15 cellular contexts compared by ENCODE assay signal in the genomic region with DNA sequence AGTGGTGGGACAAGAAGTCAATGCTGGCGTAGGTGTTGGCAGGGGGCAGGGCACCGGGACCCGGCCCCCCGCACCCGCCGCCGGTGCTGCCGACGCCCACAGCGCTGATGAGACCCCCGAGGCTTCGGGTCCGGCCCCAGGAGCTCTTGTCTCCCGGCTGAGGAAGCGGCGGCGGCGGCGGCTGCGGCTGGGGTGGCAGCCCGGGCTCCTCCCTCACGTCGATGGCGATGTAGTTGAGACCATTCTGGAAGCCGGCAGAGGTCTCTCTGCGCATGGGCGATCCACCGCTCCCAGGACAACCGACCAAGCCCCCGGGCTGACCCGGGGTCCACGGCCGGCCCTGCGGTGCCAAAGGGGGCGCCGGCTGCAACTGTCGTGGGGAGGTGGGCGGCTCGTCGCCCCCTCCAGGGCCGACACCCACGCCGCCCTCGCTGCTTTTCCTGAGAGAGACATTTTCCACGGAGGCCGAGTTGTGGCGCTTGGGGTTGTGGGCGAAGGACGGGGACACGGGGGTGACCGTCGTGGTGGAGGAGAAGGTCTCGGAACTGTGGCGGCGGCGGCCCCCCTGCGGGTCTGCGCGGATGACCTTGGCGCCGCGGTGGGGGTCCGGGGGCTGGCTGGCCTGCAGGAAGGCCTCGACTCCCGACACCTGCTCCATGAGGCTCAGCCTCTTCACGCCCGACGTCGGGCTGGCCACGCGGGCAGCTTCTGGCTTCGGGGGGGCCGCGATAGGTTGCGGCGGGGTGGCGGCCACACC. TPM values are rescaled to one million over a fixed set of nuclear protein-coding genes. Genes with fewer than 3 reads are reported as not detected.
DNase-seq lines count a peak whose midpoint lies in the region; ATAC-seq, FAIRE-seq and TF ChIP-seq lines count a peak whose summit lies in the region.
"Had no signal": no experiment of that assay in that cellular context is flagged by ENCODE, and none has a peak within 500 bp of the region (broad histone marks: within the 10 kb centered on the region; RNA-seq: fewer than 3 reads in every experiment).

No MANE protein-coding gene starts in this region.

- no peak overlapping the region for H2BK20ac ChIP-seq in H1 (ENCODE audit: low read length)

- H3K27ac ChIP-seq in H1 (ENCODE audit: low read depth, low read length) (no peak overlapping the region), neuronal stem cell (replicated peaks; ENCODE audit: low read length) (no peak overlapping the region)
- H3K27ac ChIP-seq: left lung had no signal

- TF ChIP-seq RAD21 in H1 (IDR thresholded peaks at IDR 0.05 in 1 of 2, conservative IDR thresholded peaks at IDR 0.05 in 1 of 2; ENCODE audit: low read depth in 2 of 2, low read length in 2 of 2): no peak

- no peak for TF ChIP-seq CTCF in H1 (IDR thresholded peaks at IDR 0.05; ENCODE audit: control extremely low read depth in 1 of 3, insufficient read depth in 1 of 3, low read depth in 1 of 3, low read length in 3 of 3)

- H3K4me2 ChIP-seq in H1 (ENCODE audit: insufficient read depth in 1 of 2, low read depth in 2 of 2, low read length in 2 of 2) (peak overlapping the region; percentile 55 to 70; a peak in 1 of 4 replicates), neuronal stem cell (ENCODE audit: insufficient read depth, low read length, poor library complexity, severe bottlenecking) (peak overlapping the region; percentile 40)

- no peak overlapping the region for H2BK120ac ChIP-seq in H1 (replicated peaks; ENCODE audit: low read depth, low read length)
- no peak overlapping the region for H2BK120ac ChIP-seq in neuronal stem cell (ENCODE audit: low read depth, low read length)

- H3K56ac ChIP-seq in H1 (replicated peaks; ENCODE audit: insufficient read length, low read depth, low read length): no peak overlapping the region

- H3K9me3 ChIP-seq in H1 (ENCODE audit: insufficient read depth in 2 of 2, low read depth in 1 of 2, low read length in 1 of 2): no peaks in the 10 kb centered on the region
- H3K9me3 ChIP-seq in neuronal stem cell (replicated peaks in 1 of 2; ENCODE audit: control insufficient read depth in 2 of 2, insufficient read depth in 1 of 2, low read depth in 1 of 2, low read length in 2 of 2): peaks cover 0 to 5% of the 10 kb centered on the region in 2 donors
- H3K9me3 ChIP-seq: left lung had no signal

- peaks cover 10 to 20% of the 10 kb centered on the region in 2 experiments for H4K20me1 ChIP-seq in H1 (replicated peaks in 1 of 2; ENCODE audit: control insufficient read depth in 1 of 2, insufficient read depth in 2 of 2, low read length in 2 of 2)

- H4K5ac ChIP-seq in H1 (ENCODE audit: insufficient read length, low read depth, low read length): no peak overlapping the region

- CTCF ChIA-PET in H1 (lab: Charles Lee; ENCODE audit: partially characterized antibody): interaction anchor here (1.0 to 2.0 kb wide), 7 partner anchors 13 to 447 kb away, joined by 3 to 7 read pairs (median 3); no protein-coding TSS in a partner anchor

- H3K79me2 ChIP-seq in H1 (ENCODE audit: control insufficient read depth in 1 of 2, insufficient read depth in 2 of 2, low read length in 2 of 2): peaks cover 15 to 54% of the 10 kb centered on the region in 2 experiments

- H2BK12ac ChIP-seq in H1 (ENCODE audit: low read depth, low read length): no peak overlapping the region
- no peak overlapping the region for H2BK12ac ChIP-seq in neuronal stem cell (ENCODE audit: low read length)

- H2AFZ ChIP-seq in H1 (ENCODE audit: low read length) (no peak overlapping the region), neuronal stem cell (ENCODE audit: low read length) (no peak overlapping the region)

- DNase-seq in 8988T: peak; percentile 17
- peak; percentile 49 for DNase-seq in NCI-H526 treated with DMSO at 0.1 percent for 48 hours (lab: John Stamatoyannopoulos, UW)
- DNase-seq in H1 (ENCODE audit: low read depth in 1 of 2, low spot score in 2 of 2): no peak
- DNase-seq in neuronal stem cell (ENCODE audit: low spot score): no peak
- no peak for DNase-seq in NCI-H187 (lab: John Stamatoyannopoulos, UW)
- DNase-seq in DMS153 (lab: John Stamatoyannopoulos, UW): no peak
- DNase-seq in activated CD4-positive, alpha-beta T cell treated with anti-CD3 and anti-CD28 coated beads for 48 hours: no peak
- DNase-seq: activated effector memory CD4-positive, alpha-beta T cell treated with Interleukin-2 at 50 U/mL for 16 hours; CD4-positive, CD25-positive, alpha-beta regulatory T cell; MV-4-11 had no signal

- H3K18ac ChIP-seq in H1 (ENCODE audit: extremely low read depth, low read length) (no peak overlapping the region), neuronal stem cell (ENCODE audit: low read length) (peak overlapping the region; percentile 57)

- no peaks in the 10 kb centered on the region; a peak in 2 of 7 replicates for H3K27me3 ChIP-seq in H1 (replicated peaks in 1 of 4; ENCODE audit: control insufficient read depth in 3 of 4, extremely low read depth in 1 of 4, insufficient read depth in 3 of 4, low read length in 3 of 4)
- no peaks in the 10 kb centered on the region for H3K27me3 ChIP-seq in neuronal stem cell (ENCODE audit: control insufficient read depth in 3 of 3, insufficient read depth in 3 of 3, low read depth in 1 of 3, low read length in 3 of 3)

- no peak for FAIRE-seq in H1 (lab: Jason Lieb, UNC)
- FAIRE-seq: endometrium, GM12878 had no signal

- no peak for TF ChIP-seq EP300 in H1 (IDR thresholded peaks at IDR 0.05; ENCODE audit: borderline replicate concordance in 1 of 2, low read depth in 2 of 2, low read length in 2 of 2)

- POLR2A ChIA-PET in H1 (lab: Charles Lee; ENCODE audit: partially characterized antibody): interaction anchor here (1.6 kb wide), 1 partner anchor 19 kb away, joined by 5 read pairs; no protein-coding TSS in a partner anchor

- H3K14ac ChIP-seq in H1 (ENCODE audit: insufficient read length) (no peak overlapping the region), neuronal stem cell (ENCODE audit: low read length) (peak overlapping the region; percentile 82)

- peaks cover 16% of the 10 kb centered on the region for H3K23me2 ChIP-seq in H1 (ENCODE audit: low read depth, low read length)

- no peak for ATAC-seq in HG02678 (IDR thresholded peaks at IDR 0.05; ENCODE audit: unreplicated experiment)
- ATAC-seq: GM12878; left lung; stimulated activated memory B cell treated with anti-CD40 and anti-IgM and Interleukin-4, amounts not matched to agents 10 μg/mL and 1 μg/mL and 100 μg/mL, for 72 hours had no signal

- H3K23ac ChIP-seq in H1 (ENCODE audit: insufficient read length): no peak overlapping the region
- peak overlapping the region; percentile 20 for H3K23ac ChIP-seq in neuronal stem cell (ENCODE audit: low read depth, low read length, poor library complexity)

- peaks cover 7% of the 10 kb centered on the region for H3K79me1 ChIP-seq in H1 (ENCODE audit: low read depth, low read length)
- peaks cover 37% of the 10 kb centered on the region for H3K79me1 ChIP-seq in neuronal stem cell (ENCODE audit: low read depth, low read length)

- no peak for TF ChIP-seq POLR2A in H1 (IDR thresholded peaks at IDR 0.05; ENCODE audit: control extremely low read depth in 1 of 2, low read depth in 2 of 2, low read length in 2 of 2)

- H2BK15ac ChIP-seq in H1 (ENCODE audit: low read length) (no peak overlapping the region), neuronal stem cell (ENCODE audit: low read length) (no peak overlapping the region)

- WGBS in H1 (ENCODE audit: extremely low coverage in 1 of 2, insufficient coverage in 1 of 2, insufficient read length in 1 of 2, insufficient replicate concordance in 2 of 2, low coverage in 1 of 2, low lambda C conversion rate in 2 of 2, missing lambda C conversion rate in 1 of 2), 2 experiments: 87% methylated on average over 40 of the region's 77 CpGs; no CpG with 5 or more reads in 1 of the 2 experiments
- WGBS in neuronal stem cell (ENCODE audit: extremely low coverage in 2 of 2, insufficient read length in 2 of 2, insufficient replicate concordance in 1 of 2), 2 donors: no CpG with 5 or more reads among the region's 77 CpGs

- H3K4ac ChIP-seq in H1 (replicated peaks; ENCODE audit: insufficient read length, low read depth, low read length) (no peak overlapping the region), neuronal stem cell (ENCODE audit: low read length) (no peak overlapping the region)

- H2BK5ac ChIP-seq in H1 (ENCODE audit: low read depth, low read length) (no peak overlapping the region), neuronal stem cell (ENCODE audit: low read length) (peak overlapping the region; percentile 39)

- no peak overlapping the region for H3K4me3 ChIP-seq in H1 (ENCODE audit: extremely low read depth in 1 of 4, insufficient read depth in 2 of 4, low read depth in 3 of 4, low read length in 4 of 4)
- peak overlapping the region in 1 of 2 donors; percentile 75 for H3K4me3 ChIP-seq in neuronal stem cell (ENCODE audit: low read length in 2 of 2)
- H3K4me3 ChIP-seq: GM12878 had no signal

- H4K8ac ChIP-seq in H1 (ENCODE audit: extremely low read depth, insufficient read depth, low read length): no peak overlapping the region
- H4K8ac ChIP-seq in neuronal stem cell (ENCODE audit: low read depth, low read length): peak overlapping the region; percentile 17

- H4K91ac ChIP-seq in H1 (replicated peaks; ENCODE audit: insufficient read length, low read length): no peak overlapping the region
- H4K91ac ChIP-seq in neuronal stem cell (ENCODE audit: low read depth, low read length, poor library complexity): no peak overlapping the region

- H3K9ac ChIP-seq in H1 (replicated peaks in 1 of 4; ENCODE audit: extremely low read depth in 1 of 4, low read depth in 3 of 4, low read length in 3 of 4): no peak overlapping the region
- H3K9ac ChIP-seq in neuronal stem cell (ENCODE audit: low read depth, low read length, poor library complexity): peak overlapping the region; percentile 44

- H3K36me3 ChIP-seq in H1 (ENCODE audit: control insufficient read depth in 2 of 4, insufficient read depth in 4 of 4, low read length in 3 of 4): peaks cover 0 to 29% (median 11%) of the 10 kb centered on the region in 4 experiments; a peak in 4 of 8 replicates
- peaks cover 22 to 24% of the 10 kb centered on the region in 2 donors for H3K36me3 ChIP-seq in neuronal stem cell (replicated peaks in 1 of 2; ENCODE audit: control insufficient read depth in 2 of 2, insufficient read depth in 2 of 2, low read length in 2 of 2)

- H2AK5ac ChIP-seq in H1 (ENCODE audit: low read depth, low read length) (no peak overlapping the region), neuronal stem cell (ENCODE audit: low read depth, low read length) (peak overlapping the region; percentile 70)

- H3K4me1 ChIP-seq in H1 (replicated peaks in 1 of 4; ENCODE audit: control insufficient read depth in 3 of 4, insufficient read depth in 4 of 4, low read length in 3 of 4): peaks cover 3 to 26% (median 10%) of the 10 kb centered on the region in 4 experiments
- H3K4me1 ChIP-seq in neuronal stem cell (ENCODE audit: control insufficient read depth in 2 of 2, insufficient read depth in 1 of 2, low read depth in 1 of 2, low read length in 2 of 2): peaks cover 7 to 13% of the 10 kb centered on the region in 2 donors

RNA-seq across cellular contexts. Expression of gene IRS2, which starts 4.1 kb away (rescaled TPM):
- total RNA-seq in H1 (2021; fragmentation: NEBNext Ultra II Directional; extraction: Animal tissue kit (Norgen Biotek cat#: 25700)): 16.7 and 17.0 TPM in 2 replicates
- polyA plus RNA-seq in H1 (2011; rRNA removed): 2.6 and 3.8 TPM in 2 replicates
- 2.7 TPM for polyA plus RNA-seq in H1 (2011; cell fraction: cytosol; rRNA removed)
- polyA plus RNA-seq in H1 (2011; cell fraction: nucleus; rRNA removed): 5.0 TPM
- 4.8 to 6.0 TPM (median 5.3 TPM) in 4 replicates for polyA plus RNA-seq in H1 (2012, experiment 1 of 2)
- polyA plus RNA-seq in H1 (2012, experiment 2 of 2): 3.8 TPM
- 5.1 TPM for polyA plus RNA-seq in H1 (2013, experiment 1 of 2)
- polyA plus RNA-seq in H1 (2013, experiment 2 of 2): 5.3 TPM
- 1.7 and 2.3 TPM in 2 replicates for polyA minus RNA-seq in H1 (2011; rRNA and poly(A)+ RNA removed)
- 8.1 TPM for polyA minus RNA-seq in H1 (2011; cell fraction: cytosol; rRNA and poly(A)+ RNA removed)
- 15.0 TPM for polyA minus RNA-seq in H1 (2011; cell fraction: nucleus; rRNA and poly(A)+ RNA removed)
- 18.1 TPM for polyA plus RNA-seq in neuronal stem cell (2013, experiment 1 of 2)
- 18.9 TPM for polyA plus RNA-seq in neuronal stem cell (2013, experiment 2 of 2)

Comparison
In these comparisons a context has a peak if more than half of its experiments do, and no peak if none do; other contexts are left out.
1. DNase-seq: peak in 8988T (single experiment) and NCI-H526 treated with DMSO at 0.1 percent for 48 hours (single experiment); none in H1 (0 of 2), neuronal stem cell (single experiment), NCI-H187 (0 of 2), DMS153 (single experiment) and activated CD4-positive, alpha-beta T cell treated with anti-CD3 and anti-CD28 coated beads for 48 hours (single experiment).